Comparison of ENCODE assay signal across 12 cellular contexts in the genomic region with DNA sequence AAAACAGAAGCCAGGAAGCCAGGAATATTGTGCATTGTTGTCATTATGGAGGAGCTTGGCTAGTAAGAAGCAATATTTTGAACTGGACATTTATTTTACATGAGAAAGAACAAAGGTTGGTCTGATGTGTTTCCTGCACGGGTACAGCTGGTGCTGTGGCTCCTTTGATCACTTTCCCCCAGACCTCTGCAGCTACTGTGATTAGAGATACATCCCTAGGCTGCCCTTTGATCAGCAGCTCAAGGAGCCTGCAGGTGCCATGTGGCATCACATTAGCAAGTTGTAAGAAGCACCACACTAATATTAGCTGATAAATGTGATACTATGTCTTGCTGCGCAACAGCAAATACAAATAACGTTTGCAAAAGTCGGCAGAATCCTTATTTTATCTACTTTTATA. TPM values are rescaled to one million over a fixed set of nuclear protein-coding genes. Genes with fewer than 3 reads are reported as not detected.
DNase-seq lines count a peak whose midpoint lies in the region; ATAC-seq and TF ChIP-seq lines count a peak whose summit lies in the region.
"Had no signal": no experiment of that assay in that cellular context is flagged by ENCODE, and none has a peak within 500 bp of the region (broad histone marks: within the 10 kb centered on the region; RNA-seq: fewer than 3 reads in every experiment).

No MANE protein-coding gene starts in this region.

- H2AFZ ChIP-seq in PC-9 (no peak overlapping the region), neuronal stem cell (ENCODE audit: low read length) (no peak overlapping the region)

- peaks cover 14% of the 10 kb centered on the region for H3K4me1 ChIP-seq in PC-9 (replicated peaks; ENCODE audit: insufficient read depth)
- H3K4me1 ChIP-seq in neuronal stem cell (ENCODE audit: control insufficient read depth in 2 of 2, insufficient read depth in 1 of 2, low read depth in 1 of 2, low read length in 2 of 2), result peaks cover 0 to 19% of the 10 kb centered on the region in 2 donors

- H3K27me3 ChIP-seq in PC-9 (ENCODE audit: insufficient read depth, low read depth) (no peaks in the 10 kb centered on the region), neuronal stem cell (ENCODE audit: control insufficient read depth in 3 of 3, insufficient read depth in 3 of 3, low read depth in 1 of 3, low read length in 3 of 3) (peaks cover 0 to 4% (median 0%) of the 10 kb centered on the region in 3 experiments)

- H3K27me3 Mint-ChIP-seq in activated CD8-positive, alpha-beta T cell treated with anti-CD3 and anti-CD28 coated beads for 36 hours, result peaks cover 58% of the 10 kb centered on the region

- H3K79me2 ChIP-seq in PC-9 (ENCODE audit: low read depth), result peaks cover 27% of the 10 kb centered on the region

- H3K4me3 Mint-ChIP-seq in activated CD8-positive, alpha-beta T cell treated with anti-CD3 and anti-CD28 coated beads for 36 hours, result no peak overlapping the region
- H3K4me3 Mint-ChIP-seq: CD4-positive, CD25-positive, alpha-beta regulatory T cell; stimulated activated effector memory CD8-positive, alpha-beta T cell treated with anti-CD3 and anti-CD28 coated beads, Interleukin-12 subunit alpha, Interleukin-12 subunit beta, amount 100 ng/mL, for 72 hours had no signal

- H3K14ac ChIP-seq in neuronal stem cell (ENCODE audit: low read length), result no peak overlapping the region

- H3K9me3 ChIP-seq in PC-9 (ENCODE audit: insufficient read depth, low read depth), result no peaks in the 10 kb centered on the region
- no peaks in the 10 kb centered on the region for H3K9me3 ChIP-seq in neuronal stem cell (replicated peaks in 1 of 2; ENCODE audit: control insufficient read depth in 2 of 2, insufficient read depth in 1 of 2, low read depth in 1 of 2, low read length in 2 of 2)

- no TSS peak for BruUV-seq in PC-9 (replicated peaks; lab: Mats Ljungman, UMichigan)

- H2BK12ac ChIP-seq in neuronal stem cell (ENCODE audit: low read length), result peak overlapping the region; percentile 7

- POLR2A ChIA-PET in AG04449 (lab: Yijun Ruan, JAX) (interaction anchor here (0.6 to 3.0 kb wide), 2 partner anchors 488 to 493 kb away, joined by 3 to 13 read pairs; no protein-coding TSS in a partner anchor), PC-9 (lab: Charles Lee; ENCODE audit: unreplicated experiment) (no interaction called here)
- POLR2A ChIA-PET in activated CD8-positive, alpha-beta T cell treated with anti-CD3 and anti-CD28 coated beads for 36 hours (lab: Charles Lee), result no interaction called here

- no peak for TF ChIP-seq POLR2A in erythroblast (IDR thresholded peaks at IDR 0.05; ENCODE audit: low read length)

- CTCF ChIA-PET in AG04449 (lab: Yijun Ruan, JAX), result interaction anchor here (0.7 to 7.2 kb wide), 40 partner anchors 7 to 800 kb away, joined by 3 to 64 read pairs (median 4); no protein-coding TSS in a partner anchor
- CTCF ChIA-PET in PC-9 (lab: Charles Lee), result interaction anchor here (0.6 to 1.7 kb wide), 2 partner anchors 32 to 76 kb away, joined by 3 to 9 read pairs; no protein-coding TSS in a partner anchor
- CTCF ChIA-PET in activated CD8-positive, alpha-beta T cell treated with anti-CD3 and anti-CD28 coated beads for 36 hours (lab: Charles Lee), result interaction anchor here (1.8 kb wide), 1 partner anchor 12 kb away, joined by 5 read pairs; no protein-coding TSS in a partner anchor

- H3K4me3 ChIP-seq in AG04449 (ENCODE audit: low read depth, low read length), result peak overlapping the region; percentile 88
- peak overlapping the region; percentile 71 for H3K4me3 ChIP-seq in PC-9
- H3K4me3 ChIP-seq in neuronal stem cell (ENCODE audit: low read length in 2 of 2), result peak overlapping the region in 1 of 2 donors; percentile 57
- H3K4me3 ChIP-seq: GM12878 had no signal

- H4K8ac ChIP-seq in neuronal stem cell (ENCODE audit: low read depth, low read length), result no peak overlapping the region

- H3K4me1 Mint-ChIP-seq in activated CD8-positive, alpha-beta T cell treated with anti-CD3 and anti-CD28 coated beads for 36 hours (ENCODE audit: low read depth), result peaks cover 5% of the 10 kb centered on the region
- H3K4me1 Mint-ChIP-seq: stimulated activated effector memory CD8-positive, alpha-beta T cell treated with anti-CD3 and anti-CD28 coated beads, Interleukin-12 subunit alpha, Interleukin-12 subunit beta, amount 100 ng/mL, for 72 hours had no signal

- H3K23ac ChIP-seq in neuronal stem cell (ENCODE audit: low read depth, low read length, poor library complexity), result no peak overlapping the region

- no peaks in the 10 kb centered on the region for H4K20me1 ChIP-seq in PC-9 (ENCODE audit: insufficient read depth)

- no peak overlapping the region for H3K18ac ChIP-seq in neuronal stem cell (ENCODE audit: low read length)

- no peak overlapping the region for H3K4ac ChIP-seq in neuronal stem cell (ENCODE audit: low read length)

- no peaks in the 10 kb centered on the region for H3K36me3 Mint-ChIP-seq in activated CD8-positive, alpha-beta T cell treated with anti-CD3 and anti-CD28 coated beads for 36 hours (ENCODE audit: low read depth)
- H3K36me3 Mint-ChIP-seq: CD4-positive, CD25-positive, alpha-beta regulatory T cell; stimulated activated effector memory CD8-positive, alpha-beta T cell treated with anti-CD3 and anti-CD28 coated beads, Interleukin-12 subunit alpha, Interleukin-12 subunit beta, amount 100 ng/mL, for 72 hours had no signal

- H2BK15ac ChIP-seq in neuronal stem cell (ENCODE audit: low read length), result no peak overlapping the region

- intact Hi-C loops in PC-9 (cut with micrococcal nuclease; ENCODE audit: unreplicated experiment), result loop anchor here (2.0 to 5.0 kb wide), 4 partner anchors 197 to 1010 kb away; no protein-coding TSS in a partner anchor
- intact Hi-C loops in activated CD8-positive, alpha-beta T cell treated with anti-CD3 and anti-CD28 coated beads for 36 hours (cut with micrococcal nuclease), result no loop called here

- H3K4me2 ChIP-seq in PC-9 (peak overlapping the region; percentile 88), neuronal stem cell (ENCODE audit: insufficient read depth, low read length, poor library complexity, severe bottlenecking) (no peak overlapping the region)

- H3K9me3 Mint-ChIP-seq in activated CD8-positive, alpha-beta T cell treated with anti-CD3 and anti-CD28 coated beads for 36 hours, result peaks cover 1% of the 10 kb centered on the region

- no peak overlapping the region for H2AK5ac ChIP-seq in neuronal stem cell (ENCODE audit: low read depth, low read length)

- no peak overlapping the region for H3K27ac ChIP-seq in PC-9
- H3K27ac ChIP-seq in neuronal stem cell (replicated peaks; ENCODE audit: low read length), result no peak overlapping the region

- no peaks in the 10 kb centered on the region for H3F3A ChIP-seq in PC-9 (ENCODE audit: insufficient read depth, low read depth)

- H2BK120ac ChIP-seq in neuronal stem cell (ENCODE audit: low read depth, low read length), result no peak overlapping the region

- H3K27ac Mint-ChIP-seq in activated CD8-positive, alpha-beta T cell treated with anti-CD3 and anti-CD28 coated beads for 36 hours, result no peak overlapping the region
- H3K27ac Mint-ChIP-seq: CD4-positive, CD25-positive, alpha-beta regulatory T cell; stimulated activated effector memory CD8-positive, alpha-beta T cell treated with anti-CD3 and anti-CD28 coated beads, Interleukin-12 subunit alpha, Interleukin-12 subunit beta, amount 100 ng/mL, for 72 hours had no signal

- no peaks in the 10 kb centered on the region for H3K9me2 ChIP-seq in PC-9 (ENCODE audit: insufficient read depth)

- H3K36me3 ChIP-seq in PC-9 (ENCODE audit: low read depth) (no peaks in the 10 kb centered on the region), neuronal stem cell (replicated peaks in 1 of 2; ENCODE audit: control insufficient read depth in 2 of 2, insufficient read depth in 2 of 2, low read length in 2 of 2) (no peaks in the 10 kb centered on the region)

- H4K91ac ChIP-seq in neuronal stem cell (ENCODE audit: low read depth, low read length, poor library complexity), result no peak overlapping the region

- WGBS in neuronal stem cell (ENCODE audit: extremely low coverage in 2 of 2, insufficient read length in 2 of 2, insufficient replicate concordance in 1 of 2), 2 donors, result no CpG with 5 or more reads among the region's 4 CpGs

- H3K79me1 ChIP-seq in neuronal stem cell (ENCODE audit: low read depth, low read length), result no peaks in the 10 kb centered on the region

- no peak overlapping the region for H3K9ac ChIP-seq in neuronal stem cell (ENCODE audit: low read depth, low read length, poor library complexity)

- no peak for ATAC-seq in activated CD8-positive, alpha-beta T cell treated with anti-CD3 and anti-CD28 coated beads for 36 hours
- ATAC-seq in GM21423 (IDR thresholded peaks at IDR 0.05; ENCODE audit: unreplicated experiment), result no peak
- ATAC-seq: stimulated activated effector memory CD8-positive, alpha-beta T cell treated with anti-CD3 and anti-CD28 coated beads, Interleukin-12 subunit alpha, Interleukin-12 subunit beta, amount 100 ng/mL, for 72 hours had no signal

- no peak for TF ChIP-seq CTCF in AG04449 (IDR thresholded peaks at IDR 0.05; ENCODE audit: insufficient read depth, low read length, missing control alignments)
- no peak for TF ChIP-seq CTCF in PC-9 (conservative IDR thresholded peaks at IDR 0.05)
- no peak for TF ChIP-seq CTCF in activated CD8-positive, alpha-beta T cell treated with anti-CD3 and anti-CD28 coated beads for 36 hours (IDR thresholded peaks at IDR 0.05)

- H2BK5ac ChIP-seq in neuronal stem cell (ENCODE audit: low read length), result no peak overlapping the region

- DNase-seq in AG04449 (ENCODE audit: low read depth, low spot score) (no peak), PC-9 (no peak), erythroblast (lab: John Stamatoyannopoulos, UW) (peak; percentile 31 to 32), neuronal stem cell (ENCODE audit: low spot score) (no peak), NCI-H1930 (lab: John Stamatoyannopoulos, UW) (no peak)
- DNase-seq in activated CD8-positive, alpha-beta T cell treated with anti-CD3 and anti-CD28 coated beads for 36 hours, result no peak
- DNase-seq in activated CD4-positive, CD25-positive, alpha-beta regulatory T cell treated with anti-CD3 and anti-CD28 coated beads, Interleukin-2, amount 50 U/mL, for 72 hours, result no peak
- DNase-seq: central memory CD4-positive, alpha-beta T cell had no signal

RNA-seq across cellular contexts. Expression of gene PDGFC, which starts 2.5 kb away (rescaled TPM):
- 28.7 and 33.1 TPM in 2 replicates for total RNA-seq in PC-9 (2021)
- 3.4 TPM for polyA plus RNA-seq in neuronal stem cell (2013, experiment 1 of 2)
- polyA plus RNA-seq in neuronal stem cell (2013, experiment 2 of 2), result 3.7 TPM
- total RNA-seq in activated CD8-positive, alpha-beta T cell treated with anti-CD3 and anti-CD28 coated beads for 36 hours, result not detected
- polyA plus RNA-seq: CD4-positive, CD25-positive, alpha-beta regulatory T cell had no signal

Comparison
In these comparisons a context has a peak if more than half of its experiments do, and no peak if none do; other contexts are left out.
1. DNase-seq: peak in erythroblast (2 of 2); none in AG04449 (single experiment), PC-9 (0 of 2), neuronal stem cell (single experiment), NCI-H1930 (0 of 2), activated CD8-positive, alpha-beta T cell treated with anti-CD3 and anti-CD28 coated beads for 36 hours (single experiment) and activated CD4-positive, CD25-positive, alpha-beta regulatory T cell treated with anti-CD3 and anti-CD28 coated beads, Interleukin-2, amount 50 U/mL, for 72 hours (single experiment).
2. RNA of gene PDGFC, which starts 2.5 kb away (total RNA-seq): 28.7 to 33.1 TPM in PC-9; not detected in activated CD8-positive, alpha-beta T cell treated with anti-CD3 and anti-CD28 coated beads for 36 hours; every median in the first group is over 10 times any median in the second.